In genomic region chr11:132361011-132361550, GRCh38 we compare ENCODE assay signal across 18 cellular contexts.
"Had no signal": no experiment of that assay in that cellular context is flagged by ENCODE, and none has a peak within 500 bp of the region (broad histone marks: within the 10 kb centered on the region; RNA-seq: fewer than 3 reads in every experiment).

No MANE protein-coding gene starts in this region.

- H3K9me3 ChIP-seq: thyroid gland had no signal

- H3K4me3 ChIP-seq: cardiac muscle cell, thyroid gland had no signal

- H3K4me1 Mint-ChIP-seq: activated naive CD4-positive, alpha-beta T cell treated with anti-CD3 and anti-CD28 coated beads, Interleukin-2, amount 50 U/mL, for 24 hours; immature natural killer cell; stimulated activated naive B cell treated with anti-CD40 and anti-IgM and Interleukin-4, amounts not matched to agents 10 μg/mL and 1 μg/mL and 100 μg/mL, for 72 hours had no signal

- H3K27me3 ChIP-seq: cardiac muscle cell, thyroid gland had no signal

- ATAC-seq: activated CD8-positive, alpha-beta T cell treated with anti-CD3 and anti-CD28 coated beads for 36 hours; activated T-cell treated with anti-CD3 and anti-CD28 coated beads, Interleukin-2, amount 50 U/mL, for 4 hours; natural killer cell treated with Interleukin-12 subunit alpha and Interleukin-12 subunit beta and Interleukin-15 and Interleukin-18, amount 100 ng/mL, for 72 hours; stimulated activated naive B cell treated with anti-CD40 and anti-IgM and Interleukin-4, amounts not matched to agents 10 μg/mL and 1 μg/mL and 100 μg/mL, for 72 hours had no signal

- H3K4me1 ChIP-seq: thyroid gland had no signal

- H3K27me3 Mint-ChIP-seq: activated CD8-positive, alpha-beta T cell treated with anti-CD3 and anti-CD28 coated beads for 36 hours; activated naive CD4-positive, alpha-beta T cell treated with anti-CD3 and anti-CD28 coated beads, Interleukin-2, amount 50 U/mL, for 24 hours; natural killer cell treated with Interleukin-12 subunit alpha and Interleukin-12 subunit beta and Interleukin-15 and Interleukin-18, amount 100 ng/mL, for 72 hours; stimulated activated naive B cell treated with anti-CD40 and anti-IgM and Interleukin-4, amounts not matched to agents 10 μg/mL and 1 μg/mL and 100 μg/mL, for 72 hours had no signal

- H3K27ac Mint-ChIP-seq: activated CD8-positive, alpha-beta T cell treated with anti-CD3 and anti-CD28 coated beads for 36 hours; activated naive CD4-positive, alpha-beta T cell treated with anti-CD3 and anti-CD28 coated beads, Interleukin-2, amount 50 U/mL, for 24 hours; natural killer cell treated with Interleukin-12 subunit alpha and Interleukin-12 subunit beta and Interleukin-15 and Interleukin-18, amount 100 ng/mL, for 72 hours; stimulated activated naive B cell treated with anti-CD40 and anti-IgM and Interleukin-4, amounts not matched to agents 10 μg/mL and 1 μg/mL and 100 μg/mL, for 72 hours had no signal

- H3K36me3 Mint-ChIP-seq: activated naive CD4-positive, alpha-beta T cell treated with anti-CD3 and anti-CD28 coated beads, Interleukin-2, amount 50 U/mL, for 24 hours; immature natural killer cell; natural killer cell treated with Interleukin-12 subunit alpha and Interleukin-12 subunit beta and Interleukin-15 and Interleukin-18, amount 100 ng/mL, for 72 hours; stimulated activated naive B cell treated with anti-CD40 and anti-IgM and Interleukin-4, amounts not matched to agents 10 μg/mL and 1 μg/mL and 100 μg/mL, for 72 hours had no signal

- H3K27ac ChIP-seq: cardiac muscle cell, thyroid gland, WERI-Rb-1 had no signal

- H3K36me3 ChIP-seq: cardiac muscle cell, thyroid gland, WERI-Rb-1 had no signal

- H3K4me3 Mint-ChIP-seq: activated CD8-positive, alpha-beta T cell treated with anti-CD3 and anti-CD28 coated beads for 36 hours; activated naive CD4-positive, alpha-beta T cell treated with anti-CD3 and anti-CD28 coated beads, Interleukin-2, amount 50 U/mL, for 24 hours; activated T-cell treated with anti-CD3 and anti-CD28 coated beads, Interleukin-2, amount 50 U/mL, for 4 hours; immature natural killer cell; natural killer cell treated with Interleukin-12 subunit alpha and Interleukin-12 subunit beta and Interleukin-15 and Interleukin-18, amount 100 ng/mL, for 72 hours; stimulated activated naive B cell treated with anti-CD40 and anti-IgM and Interleukin-4, amounts not matched to agents 10 μg/mL and 1 μg/mL and 100 μg/mL, for 72 hours had no signal

- DNase-seq: activated CD4-positive, alpha-beta T cell treated with anti-CD3 and anti-CD28 coated beads for 4 hours; activated CD8-positive, alpha-beta T cell treated with anti-CD3 and anti-CD28 coated beads for 36 hours; activated effector memory CD4-positive, alpha-beta T cell treated with Interleukin-2 at 50 U/mL for 16 hours; activated T-cell treated with anti-CD3 and anti-CD28 coated beads, Interleukin-2, amount 50 U/mL, for 4 hours; cortex of kidney; effector CD8-positive, alpha-beta T cell; foreskin melanocyte; immature natural killer cell; nucleus accumbens; posterior cingulate gyrus; retina; stimulated activated CD4-positive, alpha-beta T cell treated with anti-CD3 and anti-CD28 coated beads, Interleukin-4, amount 100 ng/mL, for 1 hour; stimulated activated naive B cell treated with anti-CD40 and anti-IgM and Interleukin-4, amounts not matched to agents 10 μg/mL and 1 μg/mL and 100 μg/mL, for 72 hours; thyroid gland; WERI-Rb-1 had no signal
